Comparison of ENCODE assay signal across 13 cellular contexts in the genomic region with DNA sequence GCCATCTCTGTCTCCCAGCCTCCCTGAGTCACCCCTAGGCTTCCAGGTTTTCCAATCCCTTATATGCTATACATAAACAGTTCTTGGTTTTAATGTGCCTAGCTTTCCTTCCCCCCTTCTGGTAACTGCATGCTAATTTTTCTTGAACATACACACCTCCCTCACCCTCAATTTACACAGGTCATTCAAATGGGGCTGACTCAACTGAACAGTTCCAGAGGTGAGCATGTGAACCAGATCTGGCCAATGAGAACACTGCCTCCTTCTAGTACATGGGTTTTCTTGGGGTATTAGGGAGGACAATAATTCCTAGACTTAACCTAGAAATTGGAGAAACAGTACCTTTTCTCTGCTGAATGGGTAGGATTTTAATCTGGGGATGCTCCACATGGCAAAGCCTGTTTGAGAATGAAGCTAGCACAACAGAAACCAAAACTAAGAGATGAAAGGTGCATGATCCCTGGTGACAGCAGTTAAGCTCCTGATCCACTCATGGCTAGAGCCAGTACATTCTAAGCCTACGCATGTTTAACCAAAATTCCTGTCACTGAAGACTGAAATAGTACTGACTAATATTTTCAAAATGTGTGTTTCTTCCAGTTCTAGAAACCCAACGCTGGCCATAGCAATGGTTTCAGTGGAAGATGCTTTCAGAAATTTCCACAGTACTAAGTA. TPM values are rescaled to one million over a fixed set of nuclear protein-coding genes. Genes with fewer than 3 reads are reported as not detected.
A peak's percentile ranks its signal among the peaks of the same experiment; 100 is the strongest.
DNase-seq lines count a peak whose midpoint lies in the region; ATAC-seq, FAIRE-seq and TF ChIP-seq lines count a peak whose summit lies in the region.
"Had no signal": no experiment of that assay in that cellular context is flagged by ENCODE, and none has a peak within 500 bp of the region (broad histone marks: within the 10 kb centered on the region; RNA-seq: fewer than 3 reads in every experiment).

No MANE protein-coding gene starts in this region.

- TF ChIP-seq POLR2A in GM12892 (IDR thresholded peaks at IDR 0.05; ENCODE audit: low read depth, low read length): no peak

- ATAC-seq in GM19351 (IDR thresholded peaks at IDR 0.05; ENCODE audit: unreplicated experiment): peak; percentile 58
- peak; percentile 56 for ATAC-seq in HG03097 (IDR thresholded peaks at IDR 0.05; ENCODE audit: low FRiP score, unreplicated experiment)
- ATAC-seq: CD8-positive, alpha-beta T cell had no signal

- peak; percentile 44 for FAIRE-seq in GM12892 (lab: Jason Lieb, UNC)

- DNase-seq in GM12892 (ENCODE audit: insufficient read length) (no peak), iris pigment epithelial cell (ENCODE audit: low read depth) (peak; percentile 64), hepatic stellate cell (ENCODE audit: low spot score) (no peak), NCI-H1436 (lab: John Stamatoyannopoulos, UW) (no peak), epidermal melanocyte (ENCODE audit: insufficient read length, low spot score) (no peak)
- DNase-seq in stimulated activated CD4-positive, alpha-beta T cell treated with anti-CD3 and anti-CD28 coated beads, Interleukin-15, amount 100 ng/mL, for 24 hours: no peak
- DNase-seq: CD8-positive, alpha-beta T cell; NCI-H1694; NCI-H748 treated with DMSO at 0.1 percent for 48 hours; SHP77; thyroid gland had no signal

RNA-seq across cellular contexts. Expression of a gene that starts 11.8 kb away (rescaled TPM):
- polyA plus RNA-seq in GM12892 (2012; ENCODE audit: missing spikeins): 22.6 TPM

RNA-seq across cellular contexts. Expression of a gene that starts 40.0 kb away (rescaled TPM):
- 81.2 TPM for polyA plus RNA-seq in GM12892 (2012; ENCODE audit: missing spikeins)
